ENCODE assay signal across 11 cellular contexts in the genomic region with DNA sequence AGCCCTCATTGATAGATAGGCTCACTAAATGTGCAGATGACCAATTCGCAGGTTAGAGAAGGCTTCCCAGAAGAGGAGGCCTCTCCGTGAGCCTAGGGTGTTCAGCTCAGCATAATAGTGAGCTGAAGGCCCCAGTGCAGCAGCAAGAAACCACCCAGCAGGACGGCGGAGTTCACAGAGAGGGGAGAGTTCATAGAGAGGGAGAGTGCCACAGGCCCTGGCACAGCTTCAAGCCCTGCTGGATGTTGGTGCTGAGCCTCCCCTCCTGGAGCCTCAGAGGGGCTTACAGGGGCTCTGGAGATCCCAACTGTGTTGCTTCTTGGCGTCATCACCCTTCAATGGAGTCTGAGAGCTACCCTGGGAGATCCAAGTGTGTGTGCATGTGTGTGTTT. TPM values are rescaled to one million over a fixed set of nuclear protein-coding genes. Genes with fewer than 3 reads are reported as not detected.
DNase-seq lines count a peak whose midpoint lies in the region; ATAC-seq, FAIRE-seq and TF ChIP-seq lines count a peak whose summit lies in the region.
"Had no signal": no experiment of that assay in that cellular context is flagged by ENCODE, and none has a peak within 500 bp of the region (broad histone marks: within the 10 kb centered on the region; RNA-seq: fewer than 3 reads in every experiment).

No MANE protein-coding gene starts in this region.

- H3K36me3 Mint-ChIP-seq in activated naive CD4-positive, alpha-beta T cell treated with anti-CD3 and anti-CD28 coated beads, Interleukin-2, amount 50 U/mL, for 24 hours: peaks cover 1% of the 10 kb centered on the region
- no peaks in the 10 kb centered on the region for H3K36me3 Mint-ChIP-seq in activated B cell treated with CpG ODN at 0.5 μM for 24 hours (ENCODE audit: low read depth)
- no peaks in the 10 kb centered on the region for H3K36me3 Mint-ChIP-seq in WTC11

- peaks cover 14 to 23% of the 10 kb centered on the region in 2 donors for H3K4me1 ChIP-seq in kidney (ENCODE audit: control insufficient read depth in 1 of 2, insufficient read depth in 1 of 2, low read depth in 1 of 2, low read length in 2 of 2)
- H3K4me1 ChIP-seq in thoracic aorta (ENCODE audit: control insufficient read depth in 1 of 2, low read depth in 2 of 2): peaks cover 20 to 64% of the 10 kb centered on the region in 2 donors

- H3K27ac ChIP-seq in kidney (ENCODE audit: low read depth in 2 of 2, low read length in 2 of 2) (peak overlapping the region; percentile 93 to 96), thoracic aorta (peak overlapping the region; percentile 83 to 90)

- peak overlapping the region; percentile 2 to 95 for H3K9ac ChIP-seq in kidney (ENCODE audit: low read length in 2 of 2)

- H3K36me3 ChIP-seq in kidney (ENCODE audit: control insufficient read depth in 1 of 2, insufficient read depth in 2 of 2, low read length in 2 of 2): no peaks in the 10 kb centered on the region
- H3K36me3 ChIP-seq in thoracic aorta: no peaks in the 10 kb centered on the region

- H3K27me3 ChIP-seq in thoracic aorta (replicated peaks; ENCODE audit: insufficient read depth): no peaks in the 10 kb centered on the region

- ATAC-seq in activated B cell treated with CpG ODN at 0.5 μM for 24 hours (ENCODE audit: low read depth): no peak
- ATAC-seq in thoracic aorta (ENCODE audit: insufficient number of reproducible peaks, low FRiP score, low read depth): no peak
- no peak for ATAC-seq in WTC11

- CTCF ChIA-PET in activated B cell treated with CpG ODN at 0.5 μM for 24 hours (lab: Charles Lee) (no interaction called here), WTC11 (lab: Charles Lee) (interaction anchor here (1.3 to 2.5 kb wide), 2 partner anchors 15 to 133 kb away, joined by 4 to 6 read pairs; no protein-coding TSS in a partner anchor)

- peak overlapping the region; percentile 72 to 96 for H3K4me3 ChIP-seq in kidney (ENCODE audit: low read length in 2 of 2)
- H3K4me3 ChIP-seq in thoracic aorta: peak overlapping the region; percentile 94

- H3K4me3 Mint-ChIP-seq in activated naive CD4-positive, alpha-beta T cell treated with anti-CD3 and anti-CD28 coated beads, Interleukin-2, amount 50 U/mL, for 24 hours: peak overlapping the region; percentile 90
- H3K4me3 Mint-ChIP-seq in activated B cell treated with CpG ODN at 0.5 μM for 24 hours (peak overlapping the region; percentile 86), WTC11 (no peak overlapping the region; the same call in 1 of the 2 replicates)

- POLR2A ChIA-PET in activated B cell treated with CpG ODN at 0.5 μM for 24 hours (lab: Charles Lee) (interaction anchor here (0.6 to 1.4 kb wide), 2 partner anchors 14 to 1665 kb away, joined by 4 read pairs; no protein-coding TSS in a partner anchor), WTC11 (lab: Charles Lee) (interaction anchor here (0.9 kb wide), 1 partner anchor 100 kb away, joined by 3 read pairs; no protein-coding TSS in a partner anchor)

- intact Hi-C loops in activated B cell treated with CpG ODN at 0.5 μM for 24 hours (cut with micrococcal nuclease): no loop called here
- intact Hi-C loops in kidney (cut with DNase I): no loop called here

- peaks cover 34% of the 10 kb centered on the region for H3K4me1 Mint-ChIP-seq in activated naive CD4-positive, alpha-beta T cell treated with anti-CD3 and anti-CD28 coated beads, Interleukin-2, amount 50 U/mL, for 24 hours
- H3K4me1 Mint-ChIP-seq in activated B cell treated with CpG ODN at 0.5 μM for 24 hours (peaks cover 18% of the 10 kb centered on the region), WTC11 (peaks cover 9% of the 10 kb centered on the region)

- H3K9me3 ChIP-seq in kidney (ENCODE audit: control insufficient read depth in 1 of 2, low read length in 2 of 2) (no peaks in the 10 kb centered on the region), thoracic aorta (no peaks in the 10 kb centered on the region)

- H3K9me3 Mint-ChIP-seq in activated naive CD4-positive, alpha-beta T cell treated with anti-CD3 and anti-CD28 coated beads, Interleukin-2, amount 50 U/mL, for 24 hours: no peaks in the 10 kb centered on the region
- H3K9me3 Mint-ChIP-seq in activated B cell treated with CpG ODN at 0.5 μM for 24 hours: no peaks in the 10 kb centered on the region
- H3K9me3 Mint-ChIP-seq in WTC11: no peaks in the 10 kb centered on the region
- H3K9me3 Mint-ChIP-seq: nephron progenitor cell had no signal

- TF ChIP-seq CTCF in activated B cell treated with CpG ODN at 0.5 μM for 24 hours (IDR thresholded peaks at IDR 0.05) (no peak), kidney (IDR thresholded peaks at IDR 0.05; ENCODE audit: borderline replicate concordance, extremely low read depth, insufficient read depth) (no peak), thoracic aorta (IDR thresholded peaks at IDR 0.05) (no peak), WTC11 (IDR thresholded peaks at IDR 0.05) (no peak)

- H3K27ac Mint-ChIP-seq in activated naive CD4-positive, alpha-beta T cell treated with anti-CD3 and anti-CD28 coated beads, Interleukin-2, amount 50 U/mL, for 24 hours: peak overlapping the region; percentile 11
- peak overlapping the region; percentile 56 for H3K27ac Mint-ChIP-seq in activated B cell treated with CpG ODN at 0.5 μM for 24 hours
- H3K27ac Mint-ChIP-seq in WTC11: no peak overlapping the region

- FAIRE-seq in kidney (lab: Jason Lieb, UNC): no peak
- FAIRE-seq: bronchial epithelial cell had no signal

- no peaks in the 10 kb centered on the region for H3K27me3 Mint-ChIP-seq in activated naive CD4-positive, alpha-beta T cell treated with anti-CD3 and anti-CD28 coated beads, Interleukin-2, amount 50 U/mL, for 24 hours
- H3K27me3 Mint-ChIP-seq in activated B cell treated with CpG ODN at 0.5 μM for 24 hours: no peaks in the 10 kb centered on the region
- peaks cover 16% of the 10 kb centered on the region for H3K27me3 Mint-ChIP-seq in WTC11 (ENCODE audit: low read depth)

- no peak for DNase-seq in activated naive CD4-positive, alpha-beta T cell treated with Interleukin-2 at 50 U/mL for 16 hours
- DNase-seq in activated B cell treated with CpG ODN at 0.5 μM for 24 hours (no peak), kidney (no peak), thoracic aorta (ENCODE audit: low spot score) (no peak), SHP77 treated with DMSO at 0.1 percent for 48 hours (lab: John Stamatoyannopoulos, UW) (no peak), WTC11 (ENCODE audit: low spot score) (no peak), COR-L47 (lab: John Stamatoyannopoulos, UW) (no peak)
- DNase-seq: NCI-H2081, nephron progenitor cell had no signal

TF ChIP-seq in WTC11, 78 proteins besides CTCF, POLR2A, EP300 and RAD21:
- TF ChIP-seq TCF7 (CRISPR knock-in tag; IDR thresholded peaks at IDR 0.05; ENCODE audit: low read depth) (no peak), TEAD4 (CRISPR knock-in tag; IDR thresholded peaks at IDR 0.05) (no peak), ZNF425 (CRISPR knock-in tag; conservative IDR thresholded peaks at IDR 0.05) (no peak), ZBTB21 (CRISPR knock-in tag; IDR thresholded peaks at IDR 0.05; ENCODE audit: borderline replicate concordance) (no peak), PRRX2 (CRISPR knock-in tag; IDR thresholded peaks at IDR 0.05) (no peak)

RNA-seq across cellular contexts. Expression of gene SLC22A5, which starts 2.1 kb away (rescaled TPM):
- total RNA-seq in activated B cell treated with CpG ODN at 0.5 μM for 24 hours (5.4 and 6.6 TPM in 2 replicates), kidney (28.3 TPM), thoracic aorta (10 to 100 TPM; 24.9 to 30.8 TPM), WTC11 (2021) (3.6 to 4.9 TPM (median 4.4 TPM) in 3 replicates)
- polyA plus RNA-seq in kidney (ENCODE audit: insufficient read depth, low read depth, low replicate concordance): 36.3 TPM
